Comparison of ENCODE assay signal across 1 cellular context in the genomic region with DNA sequence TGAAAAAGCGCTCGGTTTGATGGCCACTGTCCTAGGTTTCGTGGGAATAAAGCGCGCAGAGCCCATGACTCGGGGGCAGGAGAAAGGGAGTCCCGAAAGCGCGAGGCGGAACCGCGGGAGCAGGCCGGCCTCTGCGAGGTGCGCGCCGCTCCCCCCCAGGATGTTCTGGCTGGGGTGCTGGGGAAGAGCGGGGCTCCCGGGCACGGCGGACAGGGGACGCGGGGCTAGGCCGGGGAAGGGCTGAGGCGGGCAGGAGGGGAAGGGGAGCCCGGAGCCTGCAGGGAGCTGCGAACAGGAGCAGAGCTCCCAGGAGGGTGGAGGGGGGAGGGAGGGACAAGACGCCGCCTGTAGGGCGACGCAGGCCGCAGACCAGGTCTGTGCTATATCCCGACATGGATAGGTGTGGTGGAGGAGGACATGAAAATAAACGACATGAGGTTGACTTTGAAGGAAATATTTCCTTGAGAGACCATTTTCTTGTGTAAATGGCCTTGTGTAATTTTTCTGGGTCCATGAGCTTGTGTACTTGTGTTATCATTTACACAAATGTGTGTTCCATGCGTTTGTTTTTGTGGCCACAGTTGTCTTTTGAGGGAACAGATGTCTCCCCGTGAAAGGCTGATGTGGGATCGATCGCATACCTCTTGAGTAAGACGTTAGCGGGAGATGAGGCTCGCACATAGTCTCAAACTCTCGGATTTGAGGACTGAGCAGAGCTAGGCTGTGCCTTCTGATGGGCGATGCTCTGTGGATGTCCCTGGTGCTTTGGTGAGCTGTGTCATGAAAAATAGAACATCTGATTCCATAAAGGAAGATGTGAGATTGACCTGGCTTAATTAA.
A peak's percentile ranks its signal among the peaks of the same experiment; 100 is the strongest.
TF ChIP-seq lines count a peak whose summit lies in the region.

No MANE protein-coding gene starts in this region.

TF ChIP-seq in HepG2, 621 proteins besides CTCF, POLR2A, EP300 and RAD21 (continues in another document):
- TF ChIP-seq ZNF501 (CRISPR knock-in tag; IDR thresholded peaks at IDR 0.05) (peak; percentile 74), GABPB1 (CRISPR knock-in tag; IDR thresholded peaks at IDR 0.05) (peak; percentile 1; the same call in 1 of the 2 replicates), FOXK1 (CRISPR knock-in tag; IDR thresholded peaks at IDR 0.05; ENCODE audit: borderline replicate concordance, low read depth) (no peak), FOXK2 (IDR thresholded peaks at IDR 0.05) (no peak), ZNF441 (CRISPR knock-in tag; IDR thresholded peaks at IDR 0.05; ENCODE audit: borderline replicate concordance) (0 out of 2 replicates have a peak, but pooled peaks have one; percentile 38), ZNF891 (CRISPR knock-in tag; IDR thresholded peaks at IDR 0.05) (peak; percentile 54; the same call in 1 of the 2 replicates), KDM6A (CRISPR knock-in tag; IDR thresholded peaks at IDR 0.05; ENCODE audit: low read depth) (no peak), KLF11 (CRISPR knock-in tag; IDR thresholded peaks at IDR 0.05) (0 out of 2 replicates have a peak, but pooled peaks have one; percentile 17), ZC3H13 (CRISPR knock-in tag; IDR thresholded peaks at IDR 0.05) (0 out of 2 replicates have a peak, but pooled peaks have one; percentile 55), ONECUT2 (CRISPR knock-in tag; IDR thresholded peaks at IDR 0.05) (peak; percentile 43; the same call in 1 of the 2 replicates), ETV5 (CRISPR knock-in tag; IDR thresholded peaks at IDR 0.05; ENCODE audit: borderline replicate concordance) (no peak), ZNF251 (CRISPR knock-in tag; IDR thresholded peaks at IDR 0.05) (no peak), BORCS8-MEF2B (CRISPR knock-in tag; IDR thresholded peaks at IDR 0.05) (no peak), TBL1XR1 (IDR thresholded peaks at IDR 0.05; ENCODE audit: borderline replicate concordance, low read length, partially characterized antibody) (no peak), HNRNPK (IDR thresholded peaks at IDR 0.05; ENCODE audit: low read depth, low read length, poor library complexity, severe bottlenecking) (no peak), ZNF879 (CRISPR knock-in tag; IDR thresholded peaks at IDR 0.05) (0 out of 2 replicates have a peak, but pooled peaks have one; percentile 49), SIN3B (IDR thresholded peaks at IDR 0.05; ENCODE audit: low read length) (no peak), ZFY (CRISPR knock-in tag; IDR thresholded peaks at IDR 0.05) (peak; percentile 39; the same call in 1 of the 2 replicates), AGO2 (optimal IDR thresholded peaks at IDR 0.05; ENCODE audit: low read depth, low read length) (peak; percentile 71), ATF7 (IDR thresholded peaks at IDR 0.05) (no peak), ATF7 (CRISPR knock-in tag; IDR thresholded peaks at IDR 0.05) (0 out of 2 replicates have a peak, but pooled peaks have one; percentile 24), MYC (CRISPR knock-in tag; IDR thresholded peaks at IDR 0.05; ENCODE audit: borderline replicate concordance) (peak; percentile 37; the same call in 1 of the 2 replicates), ZSCAN25 (CRISPR knock-in tag; IDR thresholded peaks at IDR 0.05) (peak; percentile 56; the same call in 1 of the 2 replicates), NCOR1 (IDR thresholded peaks at IDR 0.05; ENCODE audit: borderline replicate concordance, low read length) (0 out of 2 replicates have a peak, but pooled peaks have one; percentile 31), ZNF530 (CRISPR knock-in tag; IDR thresholded peaks at IDR 0.05; ENCODE audit: low read depth) (no peak), ZNF570 (CRISPR knock-in tag; IDR thresholded peaks at IDR 0.05; ENCODE audit: borderline replicate concordance) (no peak), ZNF724P (CRISPR knock-in tag; IDR thresholded peaks at IDR 0.05; ENCODE audit: borderline replicate concordance) (0 out of 2 replicates have a peak, but pooled peaks have one; percentile 19), KLF12 (CRISPR knock-in tag; IDR thresholded peaks at IDR 0.05; ENCODE audit: borderline replicate concordance) (0 out of 2 replicates have a peak, but pooled peaks have one; percentile 12), ZBTB42 (CRISPR knock-in tag; IDR thresholded peaks at IDR 0.05) (0 out of 2 replicates have a peak, but pooled peaks have one; percentile 6), ASH2L (IDR thresholded peaks at IDR 0.05; ENCODE audit: insufficient read length, low read depth, low read length) (peak; percentile 14)
- TF ChIP-seq, protein P1, sequence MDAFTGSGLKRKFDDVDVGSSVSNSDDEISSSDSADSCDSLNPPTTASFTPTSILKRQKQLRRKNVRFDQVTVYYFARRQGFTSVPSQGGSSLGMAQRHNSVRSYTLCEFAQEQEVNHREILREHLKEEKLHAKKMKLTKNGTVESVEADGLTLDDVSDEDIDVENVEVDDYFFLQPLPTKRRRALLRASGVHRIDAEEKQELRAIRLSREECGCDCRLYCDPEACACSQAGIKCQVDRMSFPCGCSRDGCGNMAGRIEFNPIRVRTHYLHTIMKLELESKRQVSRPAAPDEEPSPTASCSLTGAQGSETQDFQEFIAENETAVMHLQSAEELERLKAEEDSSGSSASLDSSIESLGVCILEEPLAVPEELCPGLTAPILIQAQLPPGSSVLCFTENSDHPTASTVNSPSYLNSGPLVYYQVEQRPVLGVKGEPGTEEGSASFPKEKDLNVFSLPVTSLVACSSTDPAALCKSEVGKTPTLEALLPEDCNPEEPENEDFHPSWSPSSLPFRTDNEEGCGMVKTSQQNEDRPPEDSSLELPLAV (CRISPR knock-in tag; conservative IDR thresholded peaks at IDR 0.05; ENCODE audit: low read depth): no peak
- TF ChIP-seq, protein P2, sequence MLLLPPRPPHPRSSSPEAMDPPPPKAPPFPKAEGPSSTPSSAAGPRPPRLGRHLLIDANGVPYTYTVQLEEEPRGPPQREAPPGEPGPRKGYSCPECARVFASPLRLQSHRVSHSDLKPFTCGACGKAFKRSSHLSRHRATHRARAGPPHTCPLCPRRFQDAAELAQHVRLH (CRISPR knock-in tag; IDR thresholded peaks at IDR 0.05; ENCODE audit: borderline replicate concordance, low read depth): no peak
- TF ChIP-seq, protein P3, sequence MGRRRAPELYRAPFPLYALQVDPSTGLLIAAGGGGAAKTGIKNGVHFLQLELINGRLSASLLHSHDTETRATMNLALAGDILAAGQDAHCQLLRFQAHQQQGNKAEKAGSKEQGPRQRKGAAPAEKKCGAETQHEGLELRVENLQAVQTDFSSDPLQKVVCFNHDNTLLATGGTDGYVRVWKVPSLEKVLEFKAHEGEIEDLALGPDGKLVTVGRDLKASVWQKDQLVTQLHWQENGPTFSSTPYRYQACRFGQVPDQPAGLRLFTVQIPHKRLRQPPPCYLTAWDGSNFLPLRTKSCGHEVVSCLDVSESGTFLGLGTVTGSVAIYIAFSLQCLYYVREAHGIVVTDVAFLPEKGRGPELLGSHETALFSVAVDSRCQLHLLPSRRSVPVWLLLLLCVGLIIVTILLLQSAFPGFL (CRISPR knock-in tag; IDR thresholded peaks at IDR 0.05): no peak
- TF ChIP-seq, protein P4, sequence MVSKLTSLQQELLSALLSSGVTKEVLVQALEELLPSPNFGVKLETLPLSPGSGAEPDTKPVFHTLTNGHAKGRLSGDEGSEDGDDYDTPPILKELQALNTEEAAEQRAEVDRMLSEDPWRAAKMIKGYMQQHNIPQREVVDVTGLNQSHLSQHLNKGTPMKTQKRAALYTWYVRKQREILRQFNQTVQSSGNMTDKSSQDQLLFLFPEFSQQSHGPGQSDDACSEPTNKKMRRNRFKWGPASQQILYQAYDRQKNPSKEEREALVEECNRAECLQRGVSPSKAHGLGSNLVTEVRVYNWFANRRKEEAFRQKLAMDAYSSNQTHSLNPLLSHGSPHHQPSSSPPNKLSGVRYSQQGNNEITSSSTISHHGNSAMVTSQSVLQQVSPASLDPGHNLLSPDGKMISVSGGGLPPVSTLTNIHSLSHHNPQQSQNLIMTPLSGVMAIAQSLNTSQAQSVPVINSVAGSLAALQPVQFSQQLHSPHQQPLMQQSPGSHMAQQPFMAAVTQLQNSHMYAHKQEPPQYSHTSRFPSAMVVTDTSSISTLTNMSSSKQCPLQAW (CRISPR knock-in tag; IDR thresholded peaks at IDR 0.05): peak; percentile 11; the same call in 1 of the 2 replicates
- TF ChIP-seq, protein P5, sequence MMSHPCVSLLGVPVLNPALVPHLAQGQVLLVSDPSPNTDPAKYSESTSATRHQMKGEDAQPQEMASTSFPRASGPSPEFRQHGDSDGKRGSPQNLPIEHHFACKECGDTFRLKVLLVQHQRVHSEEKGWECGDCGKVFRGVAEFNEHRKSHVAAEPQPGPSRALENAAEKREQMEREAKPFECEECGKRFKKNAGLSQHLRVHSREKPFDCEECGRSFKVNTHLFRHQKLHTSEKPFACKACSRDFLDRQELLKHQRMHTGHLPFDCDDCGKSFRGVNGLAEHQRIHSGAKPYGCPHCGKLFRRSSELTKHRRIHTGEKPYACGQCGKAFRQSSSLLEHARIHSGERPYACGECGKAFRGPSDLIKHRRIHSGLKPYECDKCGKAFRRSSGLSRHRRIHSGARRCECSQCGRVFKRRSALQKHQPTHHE (CRISPR knock-in tag; IDR thresholded peaks at IDR 0.05; ENCODE audit: borderline replicate concordance): no peak
- TF ChIP-seq, protein P6, sequence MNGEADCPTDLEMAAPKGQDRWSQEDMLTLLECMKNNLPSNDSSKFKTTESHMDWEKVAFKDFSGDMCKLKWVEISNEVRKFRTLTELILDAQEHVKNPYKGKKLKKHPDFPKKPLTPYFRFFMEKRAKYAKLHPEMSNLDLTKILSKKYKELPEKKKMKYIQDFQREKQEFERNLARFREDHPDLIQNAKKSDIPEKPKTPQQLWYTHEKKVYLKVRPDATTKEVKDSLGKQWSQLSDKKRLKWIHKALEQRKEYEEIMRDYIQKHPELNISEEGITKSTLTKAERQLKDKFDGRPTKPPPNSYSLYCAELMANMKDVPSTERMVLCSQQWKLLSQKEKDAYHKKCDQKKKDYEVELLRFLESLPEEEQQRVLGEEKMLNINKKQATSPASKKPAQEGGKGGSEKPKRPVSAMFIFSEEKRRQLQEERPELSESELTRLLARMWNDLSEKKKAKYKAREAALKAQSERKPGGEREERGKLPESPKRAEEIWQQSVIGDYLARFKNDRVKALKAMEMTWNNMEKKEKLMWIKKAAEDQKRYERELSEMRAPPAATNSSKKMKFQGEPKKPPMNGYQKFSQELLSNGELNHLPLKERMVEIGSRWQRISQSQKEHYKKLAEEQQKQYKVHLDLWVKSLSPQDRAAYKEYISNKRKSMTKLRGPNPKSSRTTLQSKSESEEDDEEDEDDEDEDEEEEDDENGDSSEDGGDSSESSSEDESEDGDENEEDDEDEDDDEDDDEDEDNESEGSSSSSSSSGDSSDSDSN (CRISPR knock-in tag; IDR thresholded peaks at IDR 0.05): peak; percentile 71
- TF ChIP-seq, protein P7, sequence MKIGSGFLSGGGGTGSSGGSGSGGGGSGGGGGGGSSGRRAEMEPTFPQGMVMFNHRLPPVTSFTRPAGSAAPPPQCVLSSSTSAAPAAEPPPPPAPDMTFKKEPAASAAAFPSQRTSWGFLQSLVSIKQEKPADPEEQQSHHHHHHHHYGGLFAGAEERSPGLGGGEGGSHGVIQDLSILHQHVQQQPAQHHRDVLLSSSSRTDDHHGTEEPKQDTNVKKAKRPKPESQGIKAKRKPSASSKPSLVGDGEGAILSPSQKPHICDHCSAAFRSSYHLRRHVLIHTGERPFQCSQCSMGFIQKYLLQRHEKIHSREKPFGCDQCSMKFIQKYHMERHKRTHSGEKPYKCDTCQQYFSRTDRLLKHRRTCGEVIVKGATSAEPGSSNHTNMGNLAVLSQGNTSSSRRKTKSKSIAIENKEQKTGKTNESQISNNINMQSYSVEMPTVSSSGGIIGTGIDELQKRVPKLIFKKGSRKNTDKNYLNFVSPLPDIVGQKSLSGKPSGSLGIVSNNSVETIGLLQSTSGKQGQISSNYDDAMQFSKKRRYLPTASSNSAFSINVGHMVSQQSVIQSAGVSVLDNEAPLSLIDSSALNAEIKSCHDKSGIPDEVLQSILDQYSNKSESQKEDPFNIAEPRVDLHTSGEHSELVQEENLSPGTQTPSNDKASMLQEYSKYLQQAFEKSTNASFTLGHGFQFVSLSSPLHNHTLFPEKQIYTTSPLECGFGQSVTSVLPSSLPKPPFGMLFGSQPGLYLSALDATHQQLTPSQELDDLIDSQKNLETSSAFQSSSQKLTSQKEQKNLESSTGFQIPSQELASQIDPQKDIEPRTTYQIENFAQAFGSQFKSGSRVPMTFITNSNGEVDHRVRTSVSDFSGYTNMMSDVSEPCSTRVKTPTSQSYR (CRISPR knock-in tag; IDR thresholded peaks at IDR 0.05; ENCODE audit: borderline replicate concordance): no peak; the same call in 1 of the 2 replicates
- TF ChIP-seq, protein P8, sequence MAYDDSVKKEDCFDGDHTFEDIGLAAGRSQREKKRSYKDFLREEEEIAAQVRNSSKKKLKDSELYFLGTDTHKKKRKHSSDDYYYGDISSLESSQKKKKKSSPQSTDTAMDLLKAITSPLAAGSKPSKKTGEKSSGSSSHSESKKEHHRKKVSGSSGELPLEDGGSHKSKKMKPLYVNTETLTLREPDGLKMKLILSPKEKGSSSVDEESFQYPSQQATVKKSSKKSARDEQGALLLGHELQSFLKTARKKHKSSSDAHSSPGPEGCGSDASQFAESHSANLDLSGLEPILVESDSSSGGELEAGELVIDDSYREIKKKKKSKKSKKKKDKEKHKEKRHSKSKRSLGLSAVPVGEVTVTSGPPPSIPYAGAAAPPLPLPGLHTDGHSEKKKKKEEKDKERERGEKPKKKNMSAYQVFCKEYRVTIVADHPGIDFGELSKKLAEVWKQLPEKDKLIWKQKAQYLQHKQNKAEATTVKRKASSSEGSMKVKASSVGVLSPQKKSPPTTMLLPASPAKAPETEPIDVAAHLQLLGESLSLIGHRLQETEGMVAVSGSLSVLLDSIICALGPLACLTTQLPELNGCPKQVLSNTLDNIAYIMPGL (CRISPR knock-in tag; IDR thresholded peaks at IDR 0.05; ENCODE audit: borderline replicate concordance in 1 of 2, low read depth in 1 of 2): peak in 1 of 2 experiments; percentile 76; a peak in 2 of 4 replicates
- TF ChIP-seq, protein P9, sequence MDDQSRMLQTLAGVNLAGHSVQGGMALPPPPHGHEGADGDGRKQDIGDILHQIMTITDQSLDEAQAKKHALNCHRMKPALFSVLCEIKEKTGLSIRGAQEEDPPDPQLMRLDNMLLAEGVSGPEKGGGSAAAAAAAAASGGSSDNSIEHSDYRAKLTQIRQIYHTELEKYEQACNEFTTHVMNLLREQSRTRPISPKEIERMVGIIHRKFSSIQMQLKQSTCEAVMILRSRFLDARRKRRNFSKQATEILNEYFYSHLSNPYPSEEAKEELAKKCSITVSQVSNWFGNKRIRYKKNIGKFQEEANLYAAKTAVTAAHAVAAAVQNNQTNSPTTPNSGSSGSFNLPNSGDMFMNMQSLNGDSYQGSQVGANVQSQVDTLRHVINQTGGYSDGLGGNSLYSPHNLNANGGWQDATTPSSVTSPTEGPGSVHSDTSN (CRISPR knock-in tag; IDR thresholded peaks at IDR 0.05; ENCODE audit: borderline replicate concordance): no peak
- TF ChIP-seq, protein P10, sequence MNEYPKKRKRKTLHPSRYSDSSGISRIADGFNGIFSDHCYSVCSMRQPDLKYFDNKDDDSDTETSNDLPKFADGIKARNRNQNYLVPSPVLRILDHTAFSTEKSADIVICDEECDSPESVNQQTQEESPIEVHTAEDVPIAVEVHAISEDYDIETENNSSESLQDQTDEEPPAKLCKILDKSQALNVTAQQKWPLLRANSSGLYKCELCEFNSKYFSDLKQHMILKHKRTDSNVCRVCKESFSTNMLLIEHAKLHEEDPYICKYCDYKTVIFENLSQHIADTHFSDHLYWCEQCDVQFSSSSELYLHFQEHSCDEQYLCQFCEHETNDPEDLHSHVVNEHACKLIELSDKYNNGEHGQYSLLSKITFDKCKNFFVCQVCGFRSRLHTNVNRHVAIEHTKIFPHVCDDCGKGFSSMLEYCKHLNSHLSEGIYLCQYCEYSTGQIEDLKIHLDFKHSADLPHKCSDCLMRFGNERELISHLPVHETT (CRISPR knock-in tag; conservative IDR thresholded peaks at IDR 0.05): no peak
